ENCODE assay signal across 35 cellular contexts in the genomic region with DNA sequence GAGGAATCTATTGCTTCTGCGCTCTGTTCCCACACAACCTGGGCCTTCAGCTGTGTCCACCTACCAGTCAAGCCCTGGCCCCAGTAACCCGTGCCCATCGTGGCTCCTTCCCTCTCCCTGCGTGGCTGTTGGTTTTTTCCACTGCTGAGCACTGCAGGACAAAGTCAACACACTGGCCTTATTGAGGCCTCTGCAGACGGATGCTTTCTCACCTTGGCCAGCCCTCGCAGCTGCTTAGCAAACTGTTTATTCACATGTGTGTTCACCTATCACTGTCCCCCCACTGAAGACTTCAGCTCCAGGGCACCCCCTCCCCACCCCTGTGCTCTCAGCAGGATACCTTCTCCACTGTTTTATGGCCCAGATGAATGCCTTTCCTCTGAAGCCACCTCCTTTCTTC. TPM values are rescaled to one million over a fixed set of nuclear protein-coding genes. Genes with fewer than 3 reads are reported as not detected.
DNase-seq lines count a peak whose midpoint lies in the region; TF ChIP-seq lines count a peak whose summit lies in the region.
"Had no signal": no experiment of that assay in that cellular context is flagged by ENCODE, and none has a peak within 500 bp of the region (broad histone marks: within the 10 kb centered on the region; RNA-seq: fewer than 3 reads in every experiment).

No MANE protein-coding gene starts in this region.

- H3K27me3 Mint-ChIP-seq in nephron progenitor cell (ENCODE audit: low read depth, poor library complexity): peaks cover 1% of the 10 kb centered on the region
- H3K27me3 Mint-ChIP-seq: activated CD8-positive, alpha-beta memory T cell treated with anti-CD3 and anti-CD28 coated beads, Interleukin-2, amount 10 ng/mL, durations not matched to agents 7 days and 5 days; activated naive CD4-positive, alpha-beta T cell treated with anti-CD3 and anti-CD28 coated beads, Interleukin-2, amount 10 ng/mL, durations not matched to agents 7 days and 5 days; CD8-positive, alpha-beta memory T cell; effector memory CD8-positive, alpha-beta T cell; memory B cell; stimulated activated naive CD8-positive, alpha-beta T cell treated with anti-CD3 and anti-CD28 coated beads, Interleukin-15, amount 100 ng/mL, for 72 hours had no signal

- H3K27ac ChIP-seq in HUES48 (ENCODE audit: low read depth, low read length): peak overlapping the region; percentile 42
- peak overlapping the region in 58 of 59 donors; percentile 23 to 90 (median 76) for H3K27ac ChIP-seq in dorsolateral prefrontal cortex
- H3K27ac ChIP-seq in trophoblast cell (ENCODE audit: low read depth, low read length): no peak overlapping the region
- no peak overlapping the region for H3K27ac ChIP-seq in WERI-Rb-1
- H3K27ac ChIP-seq in RWPE1: no peak overlapping the region
- H3K27ac ChIP-seq: coronary artery, heart left ventricle, KMS-11, transverse colon, VCaP had no signal

- peaks cover 20% of the 10 kb centered on the region for H3K4me1 Mint-ChIP-seq in nephron progenitor cell
- H3K4me1 Mint-ChIP-seq: activated CD8-positive, alpha-beta memory T cell treated with anti-CD3 and anti-CD28 coated beads, Interleukin-2, amount 10 ng/mL, durations not matched to agents 7 days and 5 days had no signal

- WGBS in trophoblast cell (ENCODE audit: extremely low coverage, insufficient coverage, insufficient read length): no CpG with 5 or more reads among the region's 6 CpGs

- peaks cover 23% of the 10 kb centered on the region for H3K36me3 ChIP-seq in HUES48 (ENCODE audit: control insufficient read depth, insufficient read depth, low read length)
- H3K36me3 ChIP-seq in trophoblast cell (ENCODE audit: control insufficient read depth in 1 of 2, insufficient read depth in 2 of 2, low read length in 2 of 2): peaks cover 13 to 17% of the 10 kb centered on the region in 2 experiments
- H3K36me3 ChIP-seq in WERI-Rb-1: no peaks in the 10 kb centered on the region
- H3K36me3 ChIP-seq: BE2C, transverse colon had no signal

- H3K4me3 Mint-ChIP-seq in nephron progenitor cell: no peak overlapping the region
- H3K4me3 Mint-ChIP-seq: activated CD8-positive, alpha-beta memory T cell treated with anti-CD3 and anti-CD28 coated beads, Interleukin-2, amount 10 ng/mL, durations not matched to agents 7 days and 5 days; activated naive CD4-positive, alpha-beta T cell treated with anti-CD3 and anti-CD28 coated beads, Interleukin-2, amount 10 ng/mL, durations not matched to agents 7 days and 5 days; CD8-positive, alpha-beta memory T cell; effector memory CD8-positive, alpha-beta T cell; memory B cell; stimulated activated naive CD8-positive, alpha-beta T cell treated with anti-CD3 and anti-CD28 coated beads, Interleukin-15, amount 100 ng/mL, for 72 hours; T-helper 2 cell treated with Interferon-gamma antibody and Interleukin-4, amounts not matched to agents 5 μg/mL and 100 μg/mL, for 36 hours had no signal

- peak overlapping the region; percentile 45 for H3K27ac Mint-ChIP-seq in nephron progenitor cell
- H3K27ac Mint-ChIP-seq: activated CD8-positive, alpha-beta memory T cell treated with anti-CD3 and anti-CD28 coated beads, Interleukin-2, amount 10 ng/mL, durations not matched to agents 7 days and 5 days; effector memory CD8-positive, alpha-beta T cell; memory B cell; T-helper 2 cell treated with Interferon-gamma antibody and Interleukin-4, amounts not matched to agents 5 μg/mL and 100 μg/mL, for 36 hours had no signal

- H3K9me3 ChIP-seq in HUES48 (ENCODE audit: control insufficient read depth, insufficient read depth, low read length) (no peaks in the 10 kb centered on the region), trophoblast cell (ENCODE audit: insufficient read depth, low read depth, low read length) (no peaks in the 10 kb centered on the region), WERI-Rb-1 (ENCODE audit: severe bottlenecking) (no peaks in the 10 kb centered on the region)
- H3K9me3 ChIP-seq: BE2C, HAP-1, heart left ventricle, transverse colon had no signal

- no peak overlapping the region for H3K4me2 ChIP-seq in trophoblast cell (ENCODE audit: low read length)
- H3K4me2 ChIP-seq: KMS-11 had no signal

- peaks cover 5% of the 10 kb centered on the region for H3K36me3 Mint-ChIP-seq in nephron progenitor cell (ENCODE audit: low read depth)
- H3K36me3 Mint-ChIP-seq: activated CD8-positive, alpha-beta memory T cell treated with anti-CD3 and anti-CD28 coated beads, Interleukin-2, amount 10 ng/mL, durations not matched to agents 7 days and 5 days had no signal

- H3K27me3 ChIP-seq in HUES48 (ENCODE audit: control insufficient read depth, insufficient read depth, low read length): no peaks in the 10 kb centered on the region
- no peaks in the 10 kb centered on the region for H3K27me3 ChIP-seq in dorsolateral prefrontal cortex
- no peaks in the 10 kb centered on the region for H3K27me3 ChIP-seq in trophoblast cell (ENCODE audit: insufficient read depth, low read length)
- no peaks in the 10 kb centered on the region for H3K27me3 ChIP-seq in WERI-Rb-1 (ENCODE audit: insufficient read depth, low read depth, severe bottlenecking)
- H3K27me3 ChIP-seq: BE2C, heart left ventricle, transverse colon had no signal

- H2BK120ac ChIP-seq in trophoblast cell (ENCODE audit: insufficient read depth, low read length, poor library complexity): no peak overlapping the region

- CTCF ChIA-PET in RWPE1 (lab: Yijun Ruan, JAX): no interaction called here

- no peak overlapping the region for H3K14ac ChIP-seq in trophoblast cell (ENCODE audit: low read length)

- no peak overlapping the region for H3K18ac ChIP-seq in trophoblast cell (ENCODE audit: low read length)

- no peaks in the 10 kb centered on the region for H3K79me1 ChIP-seq in trophoblast cell (ENCODE audit: low read length)

- peaks cover 37% of the 10 kb centered on the region for H3K4me1 ChIP-seq in HUES48 (ENCODE audit: control insufficient read depth, insufficient read depth, low read length)
- H3K4me1 ChIP-seq in trophoblast cell (ENCODE audit: control insufficient read depth in 1 of 2, insufficient read depth in 2 of 2, low read length in 2 of 2): no peaks in the 10 kb centered on the region
- H3K4me1 ChIP-seq: HAP-1, transverse colon had no signal

- H4K12ac ChIP-seq in trophoblast cell (ENCODE audit: low read depth, low read length): no peak overlapping the region

- H4K91ac ChIP-seq in trophoblast cell (ENCODE audit: low read depth, low read length): no peak overlapping the region

- H2BK5ac ChIP-seq in trophoblast cell (ENCODE audit: low read depth, low read length, poor library complexity): no peak overlapping the region

- H3K9me3 Mint-ChIP-seq in nephron progenitor cell: no peaks in the 10 kb centered on the region
- H3K9me3 Mint-ChIP-seq: activated naive CD4-positive, alpha-beta T cell treated with anti-CD3 and anti-CD28 coated beads, Interleukin-2, amount 10 ng/mL, durations not matched to agents 7 days and 5 days; CD8-positive, alpha-beta memory T cell; effector memory CD8-positive, alpha-beta T cell; memory B cell; stimulated activated naive CD8-positive, alpha-beta T cell treated with anti-CD3 and anti-CD28 coated beads, Interleukin-15, amount 100 ng/mL, for 72 hours; T-helper 2 cell treated with Interferon-gamma antibody and Interleukin-4, amounts not matched to agents 5 μg/mL and 100 μg/mL, for 36 hours had no signal

- H3K9ac ChIP-seq in HUES48 (ENCODE audit: low read depth, low read length) (no peak overlapping the region), trophoblast cell (ENCODE audit: low read length) (no peak overlapping the region)
- H3K9ac ChIP-seq: KMS-11 had no signal

- H2AK5ac ChIP-seq in trophoblast cell (ENCODE audit: low read length): no peak overlapping the region

- DNase-seq in COLO668 (lab: John Stamatoyannopoulos, UW; ENCODE audit: unreplicated experiment) (peak; percentile 34), dorsolateral prefrontal cortex (peak in 1 of 10 donors; percentile 41), nephron progenitor cell (no peak), trophoblast cell (no peak), WERI-Rb-1 (no peak), AG08395 (ENCODE audit: low spot score) (no peak), RWPE1 (ENCODE audit: low spot score) (no peak)
- DNase-seq: activated CD4-positive, alpha-beta T cell treated with anti-CD3 and anti-CD28 coated beads, Interleukin-2, amount 50 U/mL, for 1 hour; activated CD8-positive, alpha-beta memory T cell treated with anti-CD3 and anti-CD28 coated beads, Interleukin-2, amount 10 ng/mL, durations not matched to agents 7 days and 5 days; activated naive CD4-positive, alpha-beta T cell treated with anti-CD3 and anti-CD28 coated beads, Interleukin-2, amount 10 ng/mL, durations not matched to agents 7 days and 5 days; activated T-cell treated with anti-CD3 and anti-CD28 coated beads, Interleukin-2, amount 50 U/mL, for 48 hours; amniotic stem cell; BE2C; CD8-positive, alpha-beta memory T cell; effector memory CD8-positive, alpha-beta T cell; GDM1; heart left ventricle; NCI-H1436; stimulated activated naive CD8-positive, alpha-beta T cell treated with anti-CD3 and anti-CD28 coated beads, Interleukin-15, amount 100 ng/mL, for 72 hours; transverse colon had no signal

- intact Hi-C loops in dorsolateral prefrontal cortex (cut with DNase I): no loop called here

- no peaks in the 10 kb centered on the region for H3K79me2 ChIP-seq in trophoblast cell (ENCODE audit: control insufficient read depth, insufficient read depth, low read length, poor library complexity)

- H3K4me3 ChIP-seq in HUES48 (ENCODE audit: low read depth, low read length) (no peak overlapping the region), dorsolateral prefrontal cortex (no peak overlapping the region), trophoblast cell (ENCODE audit: low read depth, low read length) (no peak overlapping the region), WERI-Rb-1 (ENCODE audit: low read depth, low read length) (no peak overlapping the region)
- H3K4me3 ChIP-seq: coronary artery, HAP-1, heart left ventricle, transverse colon had no signal

- no peak overlapping the region for H2BK12ac ChIP-seq in trophoblast cell (ENCODE audit: low read length)

- TF ChIP-seq CTCF in dorsolateral prefrontal cortex (IDR thresholded peaks at IDR 0.05 in 54 of 56, conservative IDR thresholded peaks at IDR 0.05 in 2 of 56; ENCODE audit: low read depth in 1 of 56, partially characterized antibody in 56 of 56) (no peak), nephron progenitor cell (IDR thresholded peaks at IDR 0.05) (no peak), WERI-Rb-1 (IDR thresholded peaks at IDR 0.05; ENCODE audit: low read depth, low read length) (no peak), RWPE1 (conservative IDR thresholded peaks at IDR 0.05; ENCODE audit: low read depth) (no peak)

- no peak overlapping the region for H3K23ac ChIP-seq in trophoblast cell (ENCODE audit: low read length)

- no peak overlapping the region for H2AFZ ChIP-seq in trophoblast cell (ENCODE audit: insufficient read depth, low read length, poor library complexity)

- POLR2A ChIA-PET in RWPE1 (lab: Yijun Ruan, JAX; ENCODE audit: low non-redundant PET): no interaction called here

- no peak overlapping the region for H4K8ac ChIP-seq in trophoblast cell (ENCODE audit: low read depth, low read length)

- no peak overlapping the region for H3K4ac ChIP-seq in trophoblast cell (ENCODE audit: low read depth, low read length)

RNA-seq across cellular contexts. Expression of a gene that starts 12.8 kb away (rescaled TPM):
- 1 to 10 TPM in 2 of 120 experiments, under 1 TPM in 6, not detected in 112; 0.39 to 1.2 (median 0.72) TPM for total RNA-seq in dorsolateral prefrontal cortex
- 0.05 TPM in 1 of 2 replicates, not detected in the other for polyA plus RNA-seq in trophoblast cell (2013)
- total RNA-seq: activated CD8-positive, alpha-beta memory T cell treated with anti-CD3 and anti-CD28 coated beads, Interleukin-2, amount 10 ng/mL, durations not matched to agents 7 days and 5 days; CD8-positive, alpha-beta memory T cell; fibroblast of villous mesenchyme; heart left ventricle; HT1080; myocyte; NCI-H460; pulmonary artery endothelial cell; Right ventricle myocardium inferior; skeletal muscle tissue had no signal
- polyA plus RNA-seq: CD8-positive, alpha-beta memory T cell had no signal

RNA-seq across cellular contexts. Expression of a gene that starts 16.8 kb away (rescaled TPM):
- total RNA-seq in dorsolateral prefrontal cortex: 100 to 1,000 TPM in 21 of 120 experiments, 10 to 100 TPM in 99; 23.7 to 133 (median 83.8) TPM
- polyA plus RNA-seq in trophoblast cell (2013): 21.0 and 21.9 TPM in 2 replicates
- total RNA-seq: bronchial epithelial cell had no signal

RNA-seq across cellular contexts. Expression of a gene that starts 31.4 kb away (rescaled TPM):
- total RNA-seq in dorsolateral prefrontal cortex: 10 to 100 TPM; 19.3 to 93.3 (median 34.4) TPM
- 11.9 and 12.1 TPM in 2 replicates for polyA plus RNA-seq in trophoblast cell (2013)

RNA-seq across cellular contexts. Expression of a gene that starts 41.0 kb away (rescaled TPM):
- 10 to 100 TPM; 39.7 to 80.2 (median 55.2) TPM for total RNA-seq in dorsolateral prefrontal cortex
- polyA plus RNA-seq in trophoblast cell (2013): 58.2 and 62.6 TPM in 2 replicates

Comparison
In these comparisons a context has a peak if more than half of its experiments do, and no peak if none do; other contexts are left out.
1. H3K27ac ChIP-seq: peak in HUES48 (single experiment) and dorsolateral prefrontal cortex (58 of 59); none in trophoblast cell (single experiment), WERI-Rb-1 (single experiment) and RWPE1 (single experiment).